In genomic region chr1:234961468-234962339, GRCh38 we compare ENCODE assay signal across 1 cellular context.
A peak's percentile ranks its signal among the peaks of the same experiment; 100 is the strongest.
TF ChIP-seq lines count a peak whose summit lies in the region.

No MANE protein-coding gene starts in this region.

TF ChIP-seq in GM12878, 131 proteins besides CTCF, POLR2A, EP300 and RAD21 (continued from another document and continues in another):
- TF ChIP-seq, protein P1, sequence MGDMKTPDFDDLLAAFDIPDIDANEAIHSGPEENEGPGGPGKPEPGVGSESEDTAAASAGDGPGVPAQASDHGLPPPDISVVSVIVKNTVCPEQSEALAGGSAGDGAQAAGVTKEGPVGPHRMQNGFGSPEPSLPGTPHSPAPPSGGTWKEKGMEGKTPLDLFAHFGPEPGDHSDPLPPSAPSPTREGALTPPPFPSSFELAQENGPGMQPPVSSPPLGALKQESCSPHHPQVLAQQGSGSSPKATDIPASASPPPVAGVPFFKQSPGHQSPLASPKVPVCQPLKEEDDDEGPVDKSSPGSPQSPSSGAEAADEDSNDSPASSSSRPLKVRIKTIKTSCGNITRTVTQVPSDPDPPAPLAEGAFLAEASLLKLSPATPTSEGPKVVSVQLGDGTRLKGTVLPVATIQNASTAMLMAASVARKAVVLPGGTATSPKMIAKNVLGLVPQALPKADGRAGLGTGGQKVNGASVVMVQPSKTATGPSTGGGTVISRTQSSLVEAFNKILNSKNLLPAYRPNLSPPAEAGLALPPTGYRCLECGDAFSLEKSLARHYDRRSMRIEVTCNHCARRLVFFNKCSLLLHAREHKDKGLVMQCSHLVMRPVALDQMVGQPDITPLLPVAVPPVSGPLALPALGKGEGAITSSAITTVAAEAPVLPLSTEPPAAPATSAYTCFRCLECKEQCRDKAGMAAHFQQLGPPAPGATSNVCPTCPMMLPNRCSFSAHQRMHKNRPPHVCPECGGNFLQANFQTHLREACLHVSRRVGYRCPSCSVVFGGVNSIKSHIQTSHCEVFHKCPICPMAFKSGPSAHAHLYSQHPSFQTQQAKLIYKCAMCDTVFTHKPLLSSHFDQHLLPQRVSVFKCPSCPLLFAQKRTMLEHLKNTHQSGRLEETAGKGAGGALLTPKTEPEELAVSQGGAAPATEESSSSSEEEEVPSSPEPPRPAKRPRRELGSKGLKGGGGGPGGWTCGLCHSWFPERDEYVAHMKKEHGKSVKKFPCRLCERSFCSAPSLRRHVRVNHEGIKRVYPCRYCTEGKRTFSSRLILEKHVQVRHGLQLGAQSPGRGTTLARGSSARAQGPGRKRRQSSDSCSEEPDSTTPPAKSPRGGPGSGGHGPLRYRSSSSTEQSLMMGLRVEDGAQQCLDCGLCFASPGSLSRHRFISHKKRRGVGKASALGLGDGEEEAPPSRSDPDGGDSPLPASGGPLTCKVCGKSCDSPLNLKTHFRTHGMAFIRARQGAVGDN (IDR thresholded peaks at IDR 0.05) = peak; percentile 29; the same call in 1 of the 2 replicates
- TF ChIP-seq ZNF207 (IDR thresholded peaks at IDR 0.05; ENCODE audit: borderline replicate concordance) = no peak
- TF ChIP-seq HDGF (IDR thresholded peaks at IDR 0.05) = peak; percentile 82; the same call in 1 of the 2 replicates
- TF ChIP-seq CEBPZ (IDR thresholded peaks at IDR 0.05; ENCODE audit: low read depth, low read length) = no peak
- TF ChIP-seq SPI1 (IDR thresholded peaks at IDR 0.05; ENCODE audit: borderline replicate concordance, insufficient read depth, low read depth, low read length) = no peak
- TF ChIP-seq, protein P2, sequence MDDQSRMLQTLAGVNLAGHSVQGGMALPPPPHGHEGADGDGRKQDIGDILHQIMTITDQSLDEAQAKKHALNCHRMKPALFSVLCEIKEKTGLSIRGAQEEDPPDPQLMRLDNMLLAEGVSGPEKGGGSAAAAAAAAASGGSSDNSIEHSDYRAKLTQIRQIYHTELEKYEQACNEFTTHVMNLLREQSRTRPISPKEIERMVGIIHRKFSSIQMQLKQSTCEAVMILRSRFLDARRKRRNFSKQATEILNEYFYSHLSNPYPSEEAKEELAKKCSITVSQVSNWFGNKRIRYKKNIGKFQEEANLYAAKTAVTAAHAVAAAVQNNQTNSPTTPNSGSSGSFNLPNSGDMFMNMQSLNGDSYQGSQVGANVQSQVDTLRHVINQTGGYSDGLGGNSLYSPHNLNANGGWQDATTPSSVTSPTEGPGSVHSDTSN (IDR thresholded peaks at IDR 0.05; ENCODE audit: insufficient replicate concordance, low read depth, low read length) = no peak
- TF ChIP-seq PAX8 (IDR thresholded peaks at IDR 0.05) = no peak
- TF ChIP-seq HSF1 (IDR thresholded peaks at IDR 0.05; ENCODE audit: low read depth, low read length) = no peak
- TF ChIP-seq, protein P3, sequence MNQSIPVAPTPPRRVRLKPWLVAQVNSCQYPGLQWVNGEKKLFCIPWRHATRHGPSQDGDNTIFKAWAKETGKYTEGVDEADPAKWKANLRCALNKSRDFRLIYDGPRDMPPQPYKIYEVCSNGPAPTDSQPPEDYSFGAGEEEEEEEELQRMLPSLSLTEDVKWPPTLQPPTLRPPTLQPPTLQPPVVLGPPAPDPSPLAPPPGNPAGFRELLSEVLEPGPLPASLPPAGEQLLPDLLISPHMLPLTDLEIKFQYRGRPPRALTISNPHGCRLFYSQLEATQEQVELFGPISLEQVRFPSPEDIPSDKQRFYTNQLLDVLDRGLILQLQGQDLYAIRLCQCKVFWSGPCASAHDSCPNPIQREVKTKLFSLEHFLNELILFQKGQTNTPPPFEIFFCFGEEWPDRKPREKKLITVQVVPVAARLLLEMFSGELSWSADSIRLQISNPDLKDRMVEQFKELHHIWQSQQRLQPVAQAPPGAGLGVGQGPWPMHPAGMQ (IDR thresholded peaks at IDR 0.05; ENCODE audit: borderline replicate concordance) = no peak
- no peak for TF ChIP-seq CEBPB (IDR thresholded peaks at IDR 0.05; ENCODE audit: borderline replicate concordance in 1 of 2, low read depth in 2 of 2, low read length in 2 of 2)
- no peak for TF ChIP-seq NFXL1 (IDR thresholded peaks at IDR 0.05; ENCODE audit: borderline replicate concordance)
- TF ChIP-seq CBFB (IDR thresholded peaks at IDR 0.05; ENCODE audit: low read depth) = no peak
- TF ChIP-seq NR2C1 (IDR thresholded peaks at IDR 0.05) = no peak
- TF ChIP-seq, protein P4, sequence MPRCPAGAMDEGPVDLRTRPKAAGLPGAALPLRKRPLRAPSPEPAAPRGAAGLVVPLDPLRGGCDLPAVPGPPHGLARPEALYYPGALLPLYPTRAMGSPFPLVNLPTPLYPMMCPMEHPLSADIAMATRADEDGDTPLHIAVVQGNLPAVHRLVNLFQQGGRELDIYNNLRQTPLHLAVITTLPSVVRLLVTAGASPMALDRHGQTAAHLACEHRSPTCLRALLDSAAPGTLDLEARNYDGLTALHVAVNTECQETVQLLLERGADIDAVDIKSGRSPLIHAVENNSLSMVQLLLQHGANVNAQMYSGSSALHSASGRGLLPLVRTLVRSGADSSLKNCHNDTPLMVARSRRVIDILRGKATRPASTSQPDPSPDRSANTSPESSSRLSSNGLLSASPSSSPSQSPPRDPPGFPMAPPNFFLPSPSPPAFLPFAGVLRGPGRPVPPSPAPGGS (IDR thresholded peaks at IDR 0.05; ENCODE audit: borderline replicate concordance, insufficient read depth, low read depth, low read length, poor library complexity, severe bottlenecking) = peak; percentile 39
- TF ChIP-seq ZNF24 (IDR thresholded peaks at IDR 0.05) = no peak
- no peak for TF ChIP-seq GATAD2B (conservative IDR thresholded peaks at IDR 0.05; ENCODE audit: low read depth)
- TF ChIP-seq CBX3 (IDR thresholded peaks at IDR 0.05; ENCODE audit: borderline replicate concordance, low read depth) = no peak
- TF ChIP-seq MYC (IDR thresholded peaks at IDR 0.05; ENCODE audit: insufficient read depth, insufficient read length, insufficient replicate concordance, low read length, severe bottlenecking) = no peak
- no peak for TF ChIP-seq CHD4 (IDR thresholded peaks at IDR 0.05)
- peak; percentile 86 to 91 for TF ChIP-seq SRF (IDR thresholded peaks at IDR 0.05; ENCODE audit: low read depth in 2 of 2, low read length in 2 of 2)
- TF ChIP-seq, protein P5, sequence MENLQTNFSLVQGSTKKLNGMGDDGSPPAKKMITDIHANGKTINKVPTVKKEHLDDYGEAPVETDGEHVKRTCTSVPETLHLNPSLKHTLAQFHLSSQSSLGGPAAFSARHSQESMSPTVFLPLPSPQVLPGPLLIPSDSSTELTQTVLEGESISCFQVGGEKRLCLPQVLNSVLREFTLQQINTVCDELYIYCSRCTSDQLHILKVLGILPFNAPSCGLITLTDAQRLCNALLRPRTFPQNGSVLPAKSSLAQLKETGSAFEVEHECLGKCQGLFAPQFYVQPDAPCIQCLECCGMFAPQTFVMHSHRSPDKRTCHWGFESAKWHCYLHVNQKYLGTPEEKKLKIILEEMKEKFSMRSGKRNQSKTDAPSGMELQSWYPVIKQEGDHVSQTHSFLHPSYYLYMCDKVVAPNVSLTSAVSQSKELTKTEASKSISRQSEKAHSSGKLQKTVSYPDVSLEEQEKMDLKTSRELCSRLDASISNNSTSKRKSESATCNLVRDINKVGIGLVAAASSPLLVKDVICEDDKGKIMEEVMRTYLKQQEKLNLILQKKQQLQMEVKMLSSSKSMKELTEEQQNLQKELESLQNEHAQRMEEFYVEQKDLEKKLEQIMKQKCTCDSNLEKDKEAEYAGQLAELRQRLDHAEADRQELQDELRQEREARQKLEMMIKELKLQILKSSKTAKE (IDR thresholded peaks at IDR 0.05; ENCODE audit: low read depth, poor library complexity, severe bottlenecking) = no peak
- TF ChIP-seq SIX5 (IDR thresholded peaks at IDR 0.05; ENCODE audit: low read depth, low read length, severe bottlenecking) = no peak
- TF ChIP-seq RUNX3 (IDR thresholded peaks at IDR 0.05; ENCODE audit: low read length) = no peak
- TF ChIP-seq SP1 (IDR thresholded peaks at IDR 0.05; ENCODE audit: low read depth, low read length) = peak; percentile 10
- no peak for TF ChIP-seq RELB (IDR thresholded peaks at IDR 0.05; ENCODE audit: low read depth)
- no peak for TF ChIP-seq POLR2AphosphoS2 (IDR thresholded peaks at IDR 0.05; ENCODE audit: low read depth, low read length)
- no peak for TF ChIP-seq BACH1 (IDR thresholded peaks at IDR 0.05; ENCODE audit: borderline replicate concordance)
- no peak for TF ChIP-seq PML (IDR thresholded peaks at IDR 0.05; ENCODE audit: low read length)
- TF ChIP-seq HDAC2 (IDR thresholded peaks at IDR 0.05) = no peak
- TF ChIP-seq MAX (IDR thresholded peaks at IDR 0.05; ENCODE audit: low read depth, low read length) = no peak
- no peak for TF ChIP-seq SMAD1 (IDR thresholded peaks at IDR 0.05; ENCODE audit: low read depth, partially characterized antibody)
- peak in 1 of 2 experiments; percentile 65; a peak in 1 of 4 replicates for TF ChIP-seq ETV6 (conservative IDR thresholded peaks at IDR 0.05 in 1 of 2, IDR thresholded peaks at IDR 0.05 in 1 of 2; ENCODE audit: borderline replicate concordance in 1 of 2, low read depth in 1 of 2)
- no peak for TF ChIP-seq ZNF622 (IDR thresholded peaks at IDR 0.05)
- TF ChIP-seq TAF1 (IDR thresholded peaks at IDR 0.05; ENCODE audit: borderline replicate concordance, low read depth, low read length) = no peak
- peak; percentile 86 for TF ChIP-seq PAX5 (IDR thresholded peaks at IDR 0.05; ENCODE audit: borderline replicate concordance, low read depth, low read length)
- TF ChIP-seq, protein P6, sequence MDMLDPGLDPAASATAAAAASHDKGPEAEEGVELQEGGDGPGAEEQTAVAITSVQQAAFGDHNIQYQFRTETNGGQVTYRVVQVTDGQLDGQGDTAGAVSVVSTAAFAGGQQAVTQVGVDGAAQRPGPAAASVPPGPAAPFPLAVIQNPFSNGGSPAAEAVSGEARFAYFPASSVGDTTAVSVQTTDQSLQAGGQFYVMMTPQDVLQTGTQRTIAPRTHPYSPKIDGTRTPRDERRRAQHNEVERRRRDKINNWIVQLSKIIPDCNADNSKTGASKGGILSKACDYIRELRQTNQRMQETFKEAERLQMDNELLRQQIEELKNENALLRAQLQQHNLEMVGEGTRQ (IDR thresholded peaks at IDR 0.05; ENCODE audit: borderline replicate concordance, low read depth, low read length) = no peak
